Comparison of ENCODE assay signal across 10 cellular contexts in genomic region chr9:129610193-129610472, GRCh38. TPM values are rescaled to one million over a fixed set of nuclear protein-coding genes. Genes with fewer than 3 reads are reported as not detected.
DNase-seq lines count a peak whose midpoint lies in the region; ATAC-seq, FAIRE-seq and TF ChIP-seq lines count a peak whose summit lies in the region.
"Had no signal": no experiment of that assay in that cellular context is flagged by ENCODE, and none has a peak within 500 bp of the region (broad histone marks: within the 10 kb centered on the region; RNA-seq: fewer than 3 reads in every experiment).

No MANE protein-coding gene starts in this region.

- intact Hi-C loops in HepG2 (cut with micrococcal nuclease; ENCODE audit: unreplicated experiment): no loop called here

- H3K4me3 ChIP-seq in astrocyte of the spinal cord (ENCODE audit: low read depth, low read length) (peak overlapping the region; percentile 38), HepG2 (replicated peaks in 1 of 3; ENCODE audit: insufficient read depth in 1 of 3, low read depth in 2 of 3, low read length in 3 of 3) (peak overlapping the region; percentile 69 to 87 (median 81)), thymus (ENCODE audit: low read length) (peak overlapping the region; percentile 60)

- TF ChIP-seq EP300 in HepG2 (IDR thresholded peaks at IDR 0.05; ENCODE audit: low read depth in 2 of 2, low read length in 2 of 2): no peak
- TF ChIP-seq EP300 in HepG2 (CRISPR knock-in tag; IDR thresholded peaks at IDR 0.05; ENCODE audit: borderline replicate concordance): no peak

- no peak for FAIRE-seq in HepG2 (lab: Jason Lieb, UNC)

- POLR2A ChIA-PET in activated CD4-positive, alpha-beta T cell treated with anti-CD3 and anti-CD28 coated beads, Interleukin-2, amount 10 ng/mL, durations not matched to agents 7 days and 5 days (lab: Charles Lee): no interaction called here
- POLR2A ChIA-PET in HepG2 (lab: Yijun Ruan, JAX): interaction anchor here (1.0 to 5.1 kb wide), 5 partner anchors 13 to 436 kb away, joined by 3 to 72 read pairs (median 18); no protein-coding TSS in a partner anchor

- peak overlapping the region; percentile 72 for H3K9ac ChIP-seq in HepG2 (ENCODE audit: insufficient read depth, low read depth, low read length)

- H3K27me3 ChIP-seq in HepG2 (ENCODE audit: control insufficient read depth in 1 of 2, insufficient read depth in 2 of 2, low read length in 2 of 2) (no peaks in the 10 kb centered on the region), thymus (ENCODE audit: control insufficient read depth, insufficient read depth) (no peaks in the 10 kb centered on the region)

- H3K4me2 ChIP-seq in HepG2 (ENCODE audit: low read depth, low read length): peak overlapping the region; percentile 97

- H3K4me1 Mint-ChIP-seq in activated CD4-positive, alpha-beta T cell treated with anti-CD3 and anti-CD28 coated beads, Interleukin-2, amount 10 ng/mL, durations not matched to agents 7 days and 5 days: peaks cover 44% of the 10 kb centered on the region

- no peak for TF ChIP-seq POLR2A in HepG2 (IDR thresholded peaks at IDR 0.05; ENCODE audit: insufficient read depth in 1 of 2, low read depth in 2 of 2, low read length in 2 of 2)

- H4K20me1 ChIP-seq in HepG2 (ENCODE audit: insufficient read depth, low read length): no peaks in the 10 kb centered on the region

- WGBS in HepG2 (ENCODE audit: low lambda C conversion rate): no CpG with 5 or more reads among the region's 24 CpGs
- WGBS in thymus: 1% methylated on average over 24 of the region's 24 CpGs

- no peak for TF ChIP-seq CTCF in astrocyte of the spinal cord (IDR thresholded peaks at IDR 0.05; ENCODE audit: low read depth, low read length)
- TF ChIP-seq CTCF in HepG2 (CRISPR knock-in tag; IDR thresholded peaks at IDR 0.05): no peak

- no peak for ATAC-seq in HepG2
- ATAC-seq in GM21786 (IDR thresholded peaks at IDR 0.05; ENCODE audit: unreplicated experiment): no peak

- H3K27ac Mint-ChIP-seq in activated CD4-positive, alpha-beta T cell treated with anti-CD3 and anti-CD28 coated beads, Interleukin-2, amount 10 ng/mL, durations not matched to agents 7 days and 5 days: no peak overlapping the region

- in situ Hi-C loops in astrocyte of the spinal cord (cut with HindIII; ENCODE audit: low sequenced_read_pairs) (no loop called here), HepG2 (cut with HindIII; ENCODE audit: extremely low pct_ligation_motif_present, low pct_unique_long_range_greater_than_20kb) (loop anchor here (10.0 kb wide), 3 partner anchors 115 to 435 kb away; partner anchors contain the start of gene IER5L)

- no peaks in the 10 kb centered on the region for H3K9me3 Mint-ChIP-seq in activated CD4-positive, alpha-beta T cell treated with anti-CD3 and anti-CD28 coated beads, Interleukin-2, amount 10 ng/mL, durations not matched to agents 7 days and 5 days

- BruUV-seq in HepG2 (replicated peaks; lab: Mats Ljungman, UMichigan): no TSS peak

- H3K36me3 ChIP-seq in HepG2 (replicated peaks in 1 of 2; ENCODE audit: control insufficient read depth in 1 of 2, insufficient read depth in 2 of 2, low read length in 2 of 2) (no peaks in the 10 kb centered on the region; a peak in 1 of 5 replicates), thymus (ENCODE audit: control insufficient read depth, insufficient read depth) (no peaks in the 10 kb centered on the region)

- CTCF ChIA-PET in activated CD4-positive, alpha-beta T cell treated with anti-CD3 and anti-CD28 coated beads, Interleukin-2, amount 10 ng/mL, durations not matched to agents 7 days and 5 days (lab: Charles Lee): interaction anchor here (1.0 to 4.7 kb wide), 3 partner anchors 12 to 479 kb away, joined by 3 to 20 read pairs (median 17); no protein-coding TSS in a partner anchor
- CTCF ChIA-PET in HepG2 (lab: Yijun Ruan, JAX; ENCODE audit: low intra/inter-chr PET ratio, low total read pairs): interaction anchor here (1.3 to 2.9 kb wide), 5 partner anchors 40 to 471 kb away, joined by 3 to 13 read pairs (median 5); no protein-coding TSS in a partner anchor

- H3K27ac ChIP-seq in HepG2 (ENCODE audit: extremely low read length, insufficient read depth, low read length) (peak overlapping the region; percentile 58), thymus (ENCODE audit: low read depth) (peak overlapping the region; percentile 70)

- H3K9me3 ChIP-seq in HepG2 (ENCODE audit: low read length) (no peaks in the 10 kb centered on the region), thymus (ENCODE audit: control insufficient read depth) (no peaks in the 10 kb centered on the region)

- H3K36me3 Mint-ChIP-seq in activated CD4-positive, alpha-beta T cell treated with anti-CD3 and anti-CD28 coated beads, Interleukin-2, amount 10 ng/mL, durations not matched to agents 7 days and 5 days (ENCODE audit: low read depth): no peaks in the 10 kb centered on the region

- H3K4me3 Mint-ChIP-seq in activated CD4-positive, alpha-beta T cell treated with anti-CD3 and anti-CD28 coated beads, Interleukin-2, amount 10 ng/mL, durations not matched to agents 7 days and 5 days: peak overlapping the region; percentile 60

- H3K4me1 ChIP-seq in HepG2 (ENCODE audit: insufficient read depth, low read length) (peaks cover 67% of the 10 kb centered on the region), thymus (ENCODE audit: control insufficient read depth, insufficient read depth, low read length) (no peaks in the 10 kb centered on the region)

- no peaks in the 10 kb centered on the region for H3K27me3 Mint-ChIP-seq in activated CD4-positive, alpha-beta T cell treated with anti-CD3 and anti-CD28 coated beads, Interleukin-2, amount 10 ng/mL, durations not matched to agents 7 days and 5 days

- H2AFZ ChIP-seq in HepG2 (ENCODE audit: low read length): no peak overlapping the region

- no peak for DNase-seq in activated CD4-positive, alpha-beta T cell treated with anti-CD3 and anti-CD28 coated beads, Interleukin-2, amount 10 ng/mL, durations not matched to agents 7 days and 5 days
- DNase-seq in activated CD4-positive, alpha-beta T cell treated with anti-CD3 and anti-CD28 coated beads for 4 hours: no peak
- no peak for DNase-seq in astrocyte of the spinal cord (ENCODE audit: low read depth, low spot score)
- no peak for DNase-seq in HepG2 (ENCODE audit: low spot score)
- DNase-seq in pons (ENCODE audit: low spot score): no peak
- DNase-seq in NCI-H345 treated with DMSO at 0.1 percent for 48 hours (lab: John Stamatoyannopoulos, UW; ENCODE audit: unreplicated experiment): no peak
- DNase-seq: COR-L47 had no signal

- TF ChIP-seq RAD21 in HepG2 (CRISPR knock-in tag; IDR thresholded peaks at IDR 0.05): no peak

- H3K79me2 ChIP-seq in HepG2 (ENCODE audit: insufficient read depth, low read length): peaks cover 3% of the 10 kb centered on the region

RNA-seq across cellular contexts. Expression of gene C9orf50, which starts 10.8 kb away (rescaled TPM):
- total RNA-seq in activated CD4-positive, alpha-beta T cell treated with anti-CD3 and anti-CD28 coated beads, Interleukin-2, amount 10 ng/mL, durations not matched to agents 7 days and 5 days: not detected
- not detected in 2 replicates for total RNA-seq in HepG2 (2016; rRNA removed; fragmentation: Illumina TruSeq; extraction: Trizol)
- total RNA-seq in HepG2 (2016; cell fraction: cytosol; rRNA removed; fragmentation: Illumina TruSeq; extraction: Trizol; ENCODE audit: low read depth): not detected in 2 replicates
- total RNA-seq in HepG2 (2016; cell fraction: insoluble cytoplasmic fraction; rRNA removed; fragmentation: Illumina TruSeq; extraction: Trizol): not detected in 2 replicates
- not detected in 2 replicates for total RNA-seq in HepG2 (2016; cell fraction: membrane; rRNA removed; fragmentation: Illumina TruSeq; extraction: Trizol)
- not detected in 2 replicates for total RNA-seq in HepG2 (2016; cell fraction: nucleus; rRNA removed; fragmentation: Illumina TruSeq; extraction: Trizol)
- not detected in 2 replicates for polyA plus RNA-seq in HepG2 (2011; rRNA removed)
- not detected in 2 replicates for polyA plus RNA-seq in HepG2 (2011; cell fraction: cytosol; rRNA removed)
- polyA plus RNA-seq in HepG2 (2011; cell fraction: nucleus; rRNA removed): 0.10 TPM in 1 of 2 replicates, not detected in the other
- not detected in 2 replicates for polyA plus RNA-seq in HepG2 (2012)
- not detected in 2 replicates for polyA plus RNA-seq in HepG2 (2016; cell fraction: cytosol; fragmentation: Illumina TruSeq; extraction: Trizol; ENCODE audit: low read depth)
- polyA plus RNA-seq in HepG2 (2016; cell fraction: insoluble cytoplasmic fraction; fragmentation: Illumina TruSeq; extraction: Trizol; ENCODE audit: low read depth): not detected in 2 replicates
- polyA plus RNA-seq in HepG2 (2016; cell fraction: membrane; fragmentation: Illumina TruSeq; extraction: Trizol; ENCODE audit: low read depth): not detected in 2 replicates
- polyA plus RNA-seq in HepG2 (2016; cell fraction: nucleus; fragmentation: Illumina TruSeq; extraction: Trizol; ENCODE audit: insufficient read depth, low read depth): not detected in 2 replicates
- not detected in 2 replicates for polyA minus RNA-seq in HepG2 (2011; rRNA and poly(A)+ RNA removed; ENCODE audit: low replicate concordance)
- not detected in 2 replicates for polyA minus RNA-seq in HepG2 (2011; cell fraction: cytosol; rRNA and poly(A)+ RNA removed)
- polyA minus RNA-seq in HepG2 (2011; cell fraction: nucleus; rRNA and poly(A)+ RNA removed): not detected in 2 replicates
- 0.23 TPM for polyA plus RNA-seq in thymus
- total RNA-seq: activated CD8-positive, alpha-beta memory T cell treated with anti-CD3 and anti-CD28 coated beads for 36 hours had no signal

RNA-seq across cellular contexts. Expression of gene NTMT1, which starts 15.8 kb away (rescaled TPM):
- total RNA-seq in activated CD4-positive, alpha-beta T cell treated with anti-CD3 and anti-CD28 coated beads, Interleukin-2, amount 10 ng/mL, durations not matched to agents 7 days and 5 days: 10 to 100 TPM; 28.5 to 33.9 TPM
- total RNA-seq in HepG2 (2016; rRNA removed; fragmentation: Illumina TruSeq; extraction: Trizol): 51.0 and 53.8 TPM in 2 replicates
- 18.8 and 21.6 TPM in 2 replicates for total RNA-seq in HepG2 (2016; cell fraction: cytosol; rRNA removed; fragmentation: Illumina TruSeq; extraction: Trizol; ENCODE audit: low read depth)
- 51.4 and 52.7 TPM in 2 replicates for total RNA-seq in HepG2 (2016; cell fraction: insoluble cytoplasmic fraction; rRNA removed; fragmentation: Illumina TruSeq; extraction: Trizol)
- total RNA-seq in HepG2 (2016; cell fraction: membrane; rRNA removed; fragmentation: Illumina TruSeq; extraction: Trizol): 27.5 and 28.2 TPM in 2 replicates
- total RNA-seq in HepG2 (2016; cell fraction: nucleus; rRNA removed; fragmentation: Illumina TruSeq; extraction: Trizol): 24.5 and 26.0 TPM in 2 replicates
- polyA plus RNA-seq in HepG2 (2011; rRNA removed) (49.1 and 52.7 TPM in 2 replicates), thymus (33.2 TPM)
- 51.6 and 54.5 TPM in 2 replicates for polyA plus RNA-seq in HepG2 (2011; cell fraction: cytosol; rRNA removed)
- 33.4 and 35.2 TPM in 2 replicates for polyA plus RNA-seq in HepG2 (2011; cell fraction: nucleus; rRNA removed)
- polyA plus RNA-seq in HepG2 (2012): 25.7 and 35.9 TPM in 2 replicates
- polyA plus RNA-seq in HepG2 (2016; cell fraction: cytosol; fragmentation: Illumina TruSeq; extraction: Trizol; ENCODE audit: low read depth): 25.5 and 33.2 TPM in 2 replicates
- polyA plus RNA-seq in HepG2 (2016; cell fraction: insoluble cytoplasmic fraction; fragmentation: Illumina TruSeq; extraction: Trizol; ENCODE audit: low read depth): 70.9 and 81.2 TPM in 2 replicates
- polyA plus RNA-seq in HepG2 (2016; cell fraction: membrane; fragmentation: Illumina TruSeq; extraction: Trizol; ENCODE audit: low read depth): 24.8 and 34.0 TPM in 2 replicates
- polyA plus RNA-seq in HepG2 (2016; cell fraction: nucleus; fragmentation: Illumina TruSeq; extraction: Trizol; ENCODE audit: insufficient read depth, low read depth): 54.6 and 61.5 TPM in 2 replicates
- 26.8 and 119 TPM in 2 replicates for polyA minus RNA-seq in HepG2 (2011; rRNA and poly(A)+ RNA removed; ENCODE audit: low replicate concordance)
- polyA minus RNA-seq in HepG2 (2011; cell fraction: cytosol; rRNA and poly(A)+ RNA removed): 14.8 and 17.0 TPM in 2 replicates
- polyA minus RNA-seq in HepG2 (2011; cell fraction: nucleus; rRNA and poly(A)+ RNA removed): 15.9 and 18.4 TPM in 2 replicates

RNA-seq across cellular contexts. Expression of gene ASB6, which starts 31.8 kb away (rescaled TPM):
- total RNA-seq in activated CD4-positive, alpha-beta T cell treated with anti-CD3 and anti-CD28 coated beads, Interleukin-2, amount 10 ng/mL, durations not matched to agents 7 days and 5 days: 10 to 100 TPM; 24.1 to 26.6 TPM
- 8.2 and 8.3 TPM in 2 replicates for total RNA-seq in HepG2 (2016; rRNA removed; fragmentation: Illumina TruSeq; extraction: Trizol)
- total RNA-seq in HepG2 (2016; cell fraction: cytosol; rRNA removed; fragmentation: Illumina TruSeq; extraction: Trizol; ENCODE audit: low read depth): 1.6 and 1.8 TPM in 2 replicates
- 6.6 and 9.5 TPM in 2 replicates for total RNA-seq in HepG2 (2016; cell fraction: insoluble cytoplasmic fraction; rRNA removed; fragmentation: Illumina TruSeq; extraction: Trizol)
- total RNA-seq in HepG2 (2016; cell fraction: membrane; rRNA removed; fragmentation: Illumina TruSeq; extraction: Trizol): 5.0 and 6.5 TPM in 2 replicates
- total RNA-seq in HepG2 (2016; cell fraction: nucleus; rRNA removed; fragmentation: Illumina TruSeq; extraction: Trizol): 7.3 TPM in 2 replicates
- polyA plus RNA-seq in HepG2 (2011; rRNA removed): 8.4 and 10.8 TPM in 2 replicates
- 6.1 and 7.8 TPM in 2 replicates for polyA plus RNA-seq in HepG2 (2011; cell fraction: cytosol; rRNA removed)
- 22.8 and 23.1 TPM in 2 replicates for polyA plus RNA-seq in HepG2 (2011; cell fraction: nucleus; rRNA removed)
- 4.2 and 5.8 TPM in 2 replicates for polyA plus RNA-seq in HepG2 (2012)
- polyA plus RNA-seq in HepG2 (2016; cell fraction: cytosol; fragmentation: Illumina TruSeq; extraction: Trizol; ENCODE audit: low read depth): 1.0 and 1.8 TPM in 2 replicates
- polyA plus RNA-seq in HepG2 (2016; cell fraction: insoluble cytoplasmic fraction; fragmentation: Illumina TruSeq; extraction: Trizol; ENCODE audit: low read depth): 7.0 and 8.8 TPM in 2 replicates
- 3.2 TPM in 2 replicates for polyA plus RNA-seq in HepG2 (2016; cell fraction: membrane; fragmentation: Illumina TruSeq; extraction: Trizol; ENCODE audit: low read depth)
- polyA plus RNA-seq in HepG2 (2016; cell fraction: nucleus; fragmentation: Illumina TruSeq; extraction: Trizol; ENCODE audit: insufficient read depth, low read depth): 17.2 and 17.7 TPM in 2 replicates
- polyA minus RNA-seq in HepG2 (2011; rRNA and poly(A)+ RNA removed; ENCODE audit: low replicate concordance): 10.0 and 29.3 TPM in 2 replicates
- 2.7 and 3.2 TPM in 2 replicates for polyA minus RNA-seq in HepG2 (2011; cell fraction: cytosol; rRNA and poly(A)+ RNA removed)
- polyA minus RNA-seq in HepG2 (2011; cell fraction: nucleus; rRNA and poly(A)+ RNA removed): 5.0 and 5.6 TPM in 2 replicates
- 20.5 TPM for polyA plus RNA-seq in thymus

RNA-seq across cellular contexts. Expression of gene PRRX2, which starts 55.3 kb away (rescaled TPM):
- total RNA-seq in activated CD4-positive, alpha-beta T cell treated with anti-CD3 and anti-CD28 coated beads, Interleukin-2, amount 10 ng/mL, durations not matched to agents 7 days and 5 days: under 1 TPM in 1 of 2 experiments, not detected in 1; 0.15 TPM
- total RNA-seq in HepG2 (2016; rRNA removed; fragmentation: Illumina TruSeq; extraction: Trizol): not detected in 2 replicates
- total RNA-seq in HepG2 (2016; cell fraction: cytosol; rRNA removed; fragmentation: Illumina TruSeq; extraction: Trizol; ENCODE audit: low read depth): not detected in 2 replicates
- total RNA-seq in HepG2 (2016; cell fraction: insoluble cytoplasmic fraction; rRNA removed; fragmentation: Illumina TruSeq; extraction: Trizol): not detected in 2 replicates
- total RNA-seq in HepG2 (2016; cell fraction: membrane; rRNA removed; fragmentation: Illumina TruSeq; extraction: Trizol): not detected in 2 replicates
- not detected in 2 replicates for total RNA-seq in HepG2 (2016; cell fraction: nucleus; rRNA removed; fragmentation: Illumina TruSeq; extraction: Trizol)
- polyA plus RNA-seq in HepG2 (2011; rRNA removed) (0.05 TPM in 1 of 2 replicates, not detected in the other), thymus (3.8 TPM)
- not detected in 2 replicates for polyA plus RNA-seq in HepG2 (2011; cell fraction: cytosol; rRNA removed)
- polyA plus RNA-seq in HepG2 (2011; cell fraction: nucleus; rRNA removed): not detected in 2 replicates
- polyA plus RNA-seq in HepG2 (2012): not detected in 2 replicates
- not detected in 2 replicates for polyA plus RNA-seq in HepG2 (2016; cell fraction: cytosol; fragmentation: Illumina TruSeq; extraction: Trizol; ENCODE audit: low read depth)
- not detected in 2 replicates for polyA plus RNA-seq in HepG2 (2016; cell fraction: insoluble cytoplasmic fraction; fragmentation: Illumina TruSeq; extraction: Trizol; ENCODE audit: low read depth)
- polyA plus RNA-seq in HepG2 (2016; cell fraction: membrane; fragmentation: Illumina TruSeq; extraction: Trizol; ENCODE audit: low read depth): not detected in 2 replicates
- polyA plus RNA-seq in HepG2 (2016; cell fraction: nucleus; fragmentation: Illumina TruSeq; extraction: Trizol; ENCODE audit: insufficient read depth, low read depth): not detected in 2 replicates
- not detected in 2 replicates for polyA minus RNA-seq in HepG2 (2011; rRNA and poly(A)+ RNA removed; ENCODE audit: low replicate concordance)
- not detected in 2 replicates for polyA minus RNA-seq in HepG2 (2011; cell fraction: cytosol; rRNA and poly(A)+ RNA removed)
- polyA minus RNA-seq in HepG2 (2011; cell fraction: nucleus; rRNA and poly(A)+ RNA removed): not detected in 2 replicates
